19 cellular contexts compared by ENCODE assay signal in genomic region chr17:1598399-1599095, GRCh38.
"Had no signal": no experiment of that assay in that cellular context is flagged by ENCODE, and none has a peak within 500 bp of the region (broad histone marks: within the 10 kb centered on the region; RNA-seq: fewer than 3 reads in every experiment).

No MANE protein-coding gene starts in this region.

- H3K27ac ChIP-seq: WERI-Rb-1 had no signal

- H3K36me3 ChIP-seq: breast epithelium had no signal

- H3K4me3 ChIP-seq: breast epithelium, smooth muscle cell had no signal

- ATAC-seq: activated CD4-positive, alpha-beta T cell treated with anti-CD3 and anti-CD28 coated beads for 36 hours; activated CD8-positive, alpha-beta T cell treated with anti-CD3 and anti-CD28 coated beads for 36 hours; activated T-cell treated with anti-CD3 and anti-CD28 coated beads, Interleukin-2, amount 50 U/mL, for 72 hours; left cardiac atrium; stimulated activated naive B cell treated with anti-CD40 and anti-IgM and Interleukin-4, amounts not matched to agents 10 μg/mL and 1 μg/mL and 100 μg/mL, for 72 hours; T-cell had no signal

- H3K4me2 ChIP-seq: smooth muscle cell had no signal

- H3K4me1 ChIP-seq: breast epithelium had no signal

- DNase-seq: activated CD4-positive, alpha-beta T cell treated with anti-CD3 and anti-CD28 coated beads for 36 hours; activated CD8-positive, alpha-beta memory T cell treated with anti-CD3 and anti-CD28 coated beads, Interleukin-2, amount 50 U/mL, for 4 hours; activated CD8-positive, alpha-beta T cell treated with anti-CD3 and anti-CD28 coated beads for 36 hours; activated gamma-delta T cell treated with Interleukin-2 at 50 U/mL for 16 hours; activated naive CD8-positive, alpha-beta T cell treated with anti-CD3 and anti-CD28 coated beads for 36 hours; activated T-cell treated with anti-CD3 and anti-CD28 coated beads, Interleukin-2, amount 50 U/mL, for 72 hours; anterior cingulate cortex; glutamatergic neuron; left cardiac atrium; posterior cingulate gyrus; right cardiac atrium; stimulated activated CD4-positive, alpha-beta T cell treated with anti-CD3 and anti-CD28 coated beads, Interleukin-1b, Interleukin-23, amount 100 ng/mL, for 48 hours; stimulated activated naive B cell treated with anti-CD40 and anti-IgM and Interleukin-4, amounts not matched to agents 10 μg/mL and 1 μg/mL and 100 μg/mL, for 72 hours; substantia nigra; T-cell; T1000; WERI-Rb-1 had no signal

- H3K27me3 ChIP-seq: breast epithelium had no signal
